1 cellular context compared by ENCODE assay signal in the genomic region with DNA sequence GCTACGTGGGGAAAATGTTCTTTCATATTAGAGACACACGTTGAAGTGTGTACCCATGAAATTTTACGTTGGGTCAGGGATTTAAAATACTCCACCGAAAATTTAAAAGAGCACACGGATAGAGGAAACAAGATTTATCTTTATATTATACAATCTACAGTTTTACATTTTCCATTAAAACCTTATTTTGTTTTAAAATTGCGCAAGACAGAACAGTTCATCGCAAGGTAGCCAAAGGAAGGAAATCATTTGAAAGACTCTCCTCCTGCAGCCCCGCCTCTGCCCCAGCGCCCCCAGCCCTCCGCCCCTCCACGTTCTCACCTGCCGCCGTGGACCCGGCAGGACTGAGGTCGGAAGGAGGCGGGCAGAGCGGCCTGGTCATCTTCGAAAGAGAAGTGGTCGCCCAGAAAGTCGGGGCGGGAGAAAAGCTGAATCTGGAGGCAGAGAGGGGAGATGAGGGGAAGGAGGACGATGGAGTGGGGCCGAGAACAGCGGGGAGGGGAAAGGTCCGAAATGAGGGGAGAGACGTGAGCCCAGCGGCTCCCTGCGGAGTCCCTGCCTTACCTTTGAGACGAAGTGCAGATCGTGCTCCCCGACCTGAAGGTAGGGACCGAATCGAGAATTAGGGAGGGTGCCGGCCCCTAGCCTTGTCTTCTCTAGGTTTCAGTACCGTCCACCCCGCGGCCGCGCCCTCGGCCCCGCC.
TF ChIP-seq lines count a peak whose summit lies in the region.

No MANE protein-coding gene starts in this region.

TF ChIP-seq in K562, 482 proteins besides CTCF, POLR2A, EP300 and RAD21 (continued from another document and continues in another):
- TF ChIP-seq, protein P1, sequence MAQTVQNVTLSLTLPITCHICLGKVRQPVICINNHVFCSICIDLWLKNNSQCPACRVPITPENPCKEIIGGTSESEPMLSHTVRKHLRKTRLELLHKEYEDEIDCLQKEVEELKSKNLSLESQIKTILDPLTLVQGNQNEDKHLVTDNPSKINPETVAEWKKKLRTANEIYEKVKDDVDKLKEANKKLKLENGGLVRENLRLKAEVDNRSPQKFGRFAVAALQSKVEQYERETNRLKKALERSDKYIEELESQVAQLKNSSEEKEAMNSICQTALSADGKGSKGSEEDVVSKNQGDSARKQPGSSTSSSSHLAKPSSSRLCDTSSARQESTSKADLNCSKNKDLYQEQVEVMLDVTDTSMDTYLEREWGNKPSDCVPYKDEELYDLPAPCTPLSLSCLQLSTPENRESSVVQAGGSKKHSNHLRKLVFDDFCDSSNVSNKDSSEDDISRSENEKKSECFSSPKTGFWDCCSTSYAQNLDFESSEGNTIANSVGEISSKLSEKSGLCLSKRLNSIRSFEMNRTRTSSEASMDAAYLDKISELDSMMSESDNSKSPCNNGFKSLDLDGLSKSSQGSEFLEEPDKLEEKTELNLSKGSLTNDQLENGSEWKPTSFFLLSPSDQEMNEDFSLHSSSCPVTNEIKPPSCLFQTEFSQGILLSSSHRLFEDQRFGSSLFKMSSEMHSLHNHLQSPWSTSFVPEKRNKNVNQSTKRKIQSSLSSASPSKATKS (CRISPR knock-in tag; IDR thresholded peaks at IDR 0.05), result no peak
- TF ChIP-seq MECOM (CRISPR knock-in tag; IDR thresholded peaks at IDR 0.05), result no peak
- no peak for TF ChIP-seq ETS2 (tag; IDR thresholded peaks at IDR 0.05; ENCODE audit: borderline replicate concordance, poor library complexity, severe bottlenecking)
- TF ChIP-seq ARID1B (IDR thresholded peaks at IDR 0.05), result no peak
- TF ChIP-seq SOX6 (IDR thresholded peaks at IDR 0.05), result no peak
- TF ChIP-seq ZNF263 (CRISPR knock-in tag; IDR thresholded peaks at IDR 0.05; ENCODE audit: borderline replicate concordance), result peak; percentile 95
- TF ChIP-seq MEF2A (IDR thresholded peaks at IDR 0.05; ENCODE audit: control insufficient read depth, low read depth, low read length), result no peak
- no peak for TF ChIP-seq PRMT5 (CRISPR knock-in tag; IDR thresholded peaks at IDR 0.05)
- TF ChIP-seq ETV6 (IDR thresholded peaks at IDR 0.05; ENCODE audit: borderline replicate concordance in 1 of 2, low read depth in 2 of 2, low read length in 1 of 2), result 0 out of 4 replicates have a peak, but pooled peaks of 1 of the 2 experiments have one; percentile 16
- TF ChIP-seq ETV6 (CRISPR knock-in tag; IDR thresholded peaks at IDR 0.05; ENCODE audit: borderline replicate concordance), result no peak
- TF ChIP-seq SMARCE1 (IDR thresholded peaks at IDR 0.05), result peak; percentile 27; the same call in 1 of the 2 replicates
- TF ChIP-seq, protein P2, sequence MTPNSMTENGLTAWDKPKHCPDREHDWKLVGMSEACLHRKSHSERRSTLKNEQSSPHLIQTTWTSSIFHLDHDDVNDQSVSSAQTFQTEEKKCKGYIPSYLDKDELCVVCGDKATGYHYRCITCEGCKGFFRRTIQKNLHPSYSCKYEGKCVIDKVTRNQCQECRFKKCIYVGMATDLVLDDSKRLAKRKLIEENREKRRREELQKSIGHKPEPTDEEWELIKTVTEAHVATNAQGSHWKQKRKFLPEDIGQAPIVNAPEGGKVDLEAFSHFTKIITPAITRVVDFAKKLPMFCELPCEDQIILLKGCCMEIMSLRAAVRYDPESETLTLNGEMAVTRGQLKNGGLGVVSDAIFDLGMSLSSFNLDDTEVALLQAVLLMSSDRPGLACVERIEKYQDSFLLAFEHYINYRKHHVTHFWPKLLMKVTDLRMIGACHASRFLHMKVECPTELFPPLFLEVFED (CRISPR knock-in tag; conservative IDR thresholded peaks at IDR 0.05), result 0 out of 2 replicates have a peak, but pooled peaks have one; percentile 60
- TF ChIP-seq, protein P3, sequence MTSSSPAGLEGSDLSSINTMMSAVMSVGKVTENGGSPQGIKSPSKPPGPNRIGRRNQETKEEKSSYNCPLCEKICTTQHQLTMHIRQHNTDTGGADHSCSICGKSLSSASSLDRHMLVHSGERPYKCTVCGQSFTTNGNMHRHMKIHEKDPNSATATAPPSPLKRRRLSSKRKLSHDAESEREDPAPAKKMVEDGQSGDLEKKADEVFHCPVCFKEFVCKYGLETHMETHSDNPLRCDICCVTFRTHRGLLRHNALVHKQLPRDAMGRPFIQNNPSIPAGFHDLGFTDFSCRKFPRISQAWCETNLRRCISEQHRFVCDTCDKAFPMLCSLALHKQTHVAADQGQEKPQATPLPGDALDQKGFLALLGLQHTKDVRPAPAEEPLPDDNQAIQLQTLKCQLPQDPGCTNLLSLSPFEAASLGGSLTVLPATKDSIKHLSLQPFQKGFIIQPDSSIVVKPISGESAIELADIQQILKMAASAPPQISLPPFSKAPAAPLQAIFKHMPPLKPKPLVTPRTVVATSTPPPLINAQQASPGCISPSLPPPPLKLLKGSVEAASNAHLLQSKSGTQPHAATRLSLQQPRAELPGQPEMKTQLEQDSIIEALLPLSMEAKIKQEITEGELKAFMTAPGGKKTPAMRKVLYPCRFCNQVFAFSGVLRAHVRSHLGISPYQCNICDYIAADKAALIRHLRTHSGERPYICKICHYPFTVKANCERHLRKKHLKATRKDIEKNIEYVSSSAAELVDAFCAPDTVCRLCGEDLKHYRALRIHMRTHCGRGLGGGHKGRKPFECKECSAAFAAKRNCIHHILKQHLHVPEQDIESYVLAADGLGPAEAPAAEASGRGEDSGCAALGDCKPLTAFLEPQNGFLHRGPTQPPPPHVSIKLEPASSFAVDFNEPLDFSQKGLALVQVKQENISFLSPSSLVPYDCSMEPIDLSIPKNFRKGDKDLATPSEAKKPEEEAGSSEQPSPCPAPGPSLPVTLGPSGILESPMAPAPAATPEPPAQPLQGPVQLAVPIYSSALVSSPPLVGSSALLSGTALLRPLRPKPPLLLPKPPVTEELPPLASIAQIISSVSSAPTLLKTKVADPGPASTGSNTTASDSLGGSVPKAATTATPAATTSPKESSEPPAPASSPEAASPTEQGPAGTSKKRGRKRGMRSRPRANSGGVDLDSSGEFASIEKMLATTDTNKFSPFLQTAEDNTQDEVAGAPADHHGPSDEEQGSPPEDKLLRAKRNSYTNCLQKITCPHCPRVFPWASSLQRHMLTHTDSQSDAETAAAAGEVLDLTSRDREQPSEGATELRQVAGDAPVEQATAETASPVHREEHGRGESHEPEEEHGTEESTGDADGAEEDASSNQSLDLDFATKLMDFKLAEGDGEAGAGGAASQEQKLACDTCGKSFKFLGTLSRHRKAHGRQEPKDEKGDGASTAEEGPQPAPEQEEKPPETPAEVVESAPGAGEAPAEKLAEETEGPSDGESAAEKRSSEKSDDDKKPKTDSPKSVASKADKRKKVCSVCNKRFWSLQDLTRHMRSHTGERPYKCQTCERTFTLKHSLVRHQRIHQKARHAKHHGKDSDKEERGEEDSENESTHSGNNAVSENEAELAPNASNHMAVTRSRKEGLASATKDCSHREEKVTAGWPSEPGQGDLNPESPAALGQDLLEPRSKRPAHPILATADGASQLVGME (CRISPR knock-in tag; IDR thresholded peaks at IDR 0.05), result no peak
- TF ChIP-seq CTBP1 (IDR thresholded peaks at IDR 0.05; ENCODE audit: borderline replicate concordance), result no peak
- TF ChIP-seq THRAP3 (IDR thresholded peaks at IDR 0.05; ENCODE audit: borderline replicate concordance), result no peak
- no peak for TF ChIP-seq HDGF (IDR thresholded peaks at IDR 0.05)
- no peak for TF ChIP-seq MEIS2 (IDR thresholded peaks at IDR 0.05; ENCODE audit: partially characterized antibody)
- peak; percentile 42; the same call in 1 of the 2 replicates for TF ChIP-seq ZBTB7A (IDR thresholded peaks at IDR 0.05; ENCODE audit: borderline replicate concordance, control insufficient read depth, low read depth, low read length)
- TF ChIP-seq HDAC1 (IDR thresholded peaks at IDR 0.05), result peak in 1 of 2 experiments; percentile 17; a peak in 2 of 4 replicates
- TF ChIP-seq MXI1 (IDR thresholded peaks at IDR 0.05; ENCODE audit: low read depth, low read length), result no peak
- no peak for TF ChIP-seq FOXA1 (IDR thresholded peaks at IDR 0.05; ENCODE audit: borderline replicate concordance)
- no peak for TF ChIP-seq ZNF79 (CRISPR knock-in tag; IDR thresholded peaks at IDR 0.05; ENCODE audit: low read depth)
- TF ChIP-seq TAF1 (IDR thresholded peaks at IDR 0.05; ENCODE audit: control insufficient read depth, extremely low read depth, insufficient read depth, low read length, severe bottlenecking), result no peak
- no peak for TF ChIP-seq SMARCA4 (IDR thresholded peaks at IDR 0.05)
- TF ChIP-seq TRIM28 (IDR thresholded peaks at IDR 0.05), result no peak
- TF ChIP-seq ARID2 (IDR thresholded peaks at IDR 0.05), result no peak
- TF ChIP-seq, protein P4, sequence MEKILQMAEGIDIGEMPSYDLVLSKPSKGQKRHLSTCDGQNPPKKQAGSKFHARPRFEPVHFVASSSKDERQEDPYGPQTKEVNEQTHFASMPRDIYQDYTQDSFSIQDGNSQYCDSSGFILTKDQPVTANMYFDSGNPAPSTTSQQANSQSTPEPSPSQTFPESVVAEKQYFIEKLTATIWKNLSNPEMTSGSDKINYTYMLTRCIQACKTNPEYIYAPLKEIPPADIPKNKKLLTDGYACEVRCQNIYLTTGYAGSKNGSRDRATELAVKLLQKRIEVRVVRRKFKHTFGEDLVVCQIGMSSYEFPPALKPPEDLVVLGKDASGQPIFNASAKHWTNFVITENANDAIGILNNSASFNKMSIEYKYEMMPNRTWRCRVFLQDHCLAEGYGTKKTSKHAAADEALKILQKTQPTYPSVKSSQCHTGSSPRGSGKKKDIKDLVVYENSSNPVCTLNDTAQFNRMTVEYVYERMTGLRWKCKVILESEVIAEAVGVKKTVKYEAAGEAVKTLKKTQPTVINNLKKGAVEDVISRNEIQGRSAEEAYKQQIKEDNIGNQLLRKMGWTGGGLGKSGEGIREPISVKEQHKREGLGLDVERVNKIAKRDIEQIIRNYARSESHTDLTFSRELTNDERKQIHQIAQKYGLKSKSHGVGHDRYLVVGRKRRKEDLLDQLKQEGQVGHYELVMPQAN (IDR thresholded peaks at IDR 0.05; ENCODE audit: borderline replicate concordance), result peak; percentile 5; the same call in 1 of the 2 replicates
- TF ChIP-seq ZNF407 (IDR thresholded peaks at IDR 0.05; ENCODE audit: low read depth), result no peak
